11 cellular contexts compared by ENCODE assay signal in genomic region chr6:52546192-52546591, GRCh38. TPM values are rescaled to one million over a fixed set of nuclear protein-coding genes. Genes with fewer than 3 reads are reported as not detected.
DNase-seq lines count a peak whose midpoint lies in the region; ATAC-seq, FAIRE-seq and TF ChIP-seq lines count a peak whose summit lies in the region.
"Had no signal": no experiment of that assay in that cellular context is flagged by ENCODE, and none has a peak within 500 bp of the region (broad histone marks: within the 10 kb centered on the region; RNA-seq: fewer than 3 reads in every experiment).

No MANE protein-coding gene starts in this region.

- no peak overlapping the region for H3K9ac ChIP-seq in BLaER1
- H3K9ac ChIP-seq in Loucy (ENCODE audit: low read depth, low read length, poor library complexity, severe bottlenecking): peak overlapping the region; percentile 17
- no peak overlapping the region for H3K9ac ChIP-seq in colonic mucosa (ENCODE audit: low read depth in 2 of 2, low read length in 2 of 2)

- H3K27me3 ChIP-seq in BLaER1 (no peaks in the 10 kb centered on the region), Loucy (ENCODE audit: insufficient read depth, low read length, poor library complexity, severe bottlenecking) (no peaks in the 10 kb centered on the region), HAP-1 (ENCODE audit: low read depth) (no peaks in the 10 kb centered on the region), colonic mucosa (no peaks in the 10 kb centered on the region), SJCRH30 (no peaks in the 10 kb centered on the region)

- H3K9me3 ChIP-seq in BLaER1: no peaks in the 10 kb centered on the region
- no peaks in the 10 kb centered on the region for H3K9me3 ChIP-seq in Loucy (ENCODE audit: insufficient read depth, low read depth, low read length)
- no peaks in the 10 kb centered on the region for H3K9me3 ChIP-seq in HAP-1
- no peaks in the 10 kb centered on the region for H3K9me3 ChIP-seq in colonic mucosa
- no peaks in the 10 kb centered on the region for H3K9me3 ChIP-seq in SJCRH30 (replicated peaks)

- H2AFZ ChIP-seq in Loucy (ENCODE audit: low read length): no peak overlapping the region

- FAIRE-seq in GM19239 (lab: Jason Lieb, UNC): peak; percentile 31
- FAIRE-seq: G401.6 had no signal

- peaks cover 93% of the 10 kb centered on the region for H3K4me1 ChIP-seq in BLaER1
- peaks cover 93% of the 10 kb centered on the region for H3K4me1 ChIP-seq in Loucy (ENCODE audit: insufficient read depth, low read length, poor library complexity, severe bottlenecking)
- no peaks in the 10 kb centered on the region for H3K4me1 ChIP-seq in HAP-1
- H3K4me1 ChIP-seq in colonic mucosa: peaks cover 25% of the 10 kb centered on the region
- peaks cover 66% of the 10 kb centered on the region for H3K4me1 ChIP-seq in SJCRH30

- H3K36me3 ChIP-seq in BLaER1 (peaks cover 49% of the 10 kb centered on the region), Loucy (ENCODE audit: insufficient read depth, low read length) (peaks cover 21% of the 10 kb centered on the region; the same call in 1 of the 2 replicates), HAP-1 (replicated peaks) (no peaks in the 10 kb centered on the region), colonic mucosa (no peaks in the 10 kb centered on the region), SJCRH30 (peaks cover 8% of the 10 kb centered on the region; the same call in 1 of the 2 replicates)

- no peaks in the 10 kb centered on the region for H3K9me2 ChIP-seq in Loucy (replicated peaks; ENCODE audit: low read depth, low read length)

- in situ Hi-C loops in HAP-1 (cut with MboI; ENCODE audit: low sequenced_read_pairs): no loop called here

- no peak for TF ChIP-seq CTCF in Loucy (conservative IDR thresholded peaks at IDR 0.05; ENCODE audit: low read length)
- TF ChIP-seq CTCF in colonic mucosa (IDR thresholded peaks at IDR 0.05): no peak

- H3K4me3 ChIP-seq in BLaER1: no peak overlapping the region
- no peak overlapping the region for H3K4me3 ChIP-seq in Loucy (ENCODE audit: low read length, poor library complexity, severe bottlenecking)
- no peak overlapping the region for H3K4me3 ChIP-seq in HAP-1
- no peak overlapping the region for H3K4me3 ChIP-seq in colonic mucosa
- no peak overlapping the region for H3K4me3 ChIP-seq in SJCRH30

- peak overlapping the region; percentile 62 for H3K4me2 ChIP-seq in BLaER1
- no peak overlapping the region for H3K4me2 ChIP-seq in Loucy (ENCODE audit: low read depth, low read length, poor library complexity, severe bottlenecking)

- H4K20me1 ChIP-seq in BLaER1 (peaks cover 70% of the 10 kb centered on the region), Loucy (ENCODE audit: insufficient read depth, low read length, poor library complexity, severe bottlenecking) (peaks cover 13% of the 10 kb centered on the region)

- intact Hi-C loops in colonic mucosa (cut with DNase I): no loop called here

- peaks cover 93% of the 10 kb centered on the region for H3K79me2 ChIP-seq in Loucy (ENCODE audit: insufficient read depth, low read length)

- peak; percentile 53 for ATAC-seq in HG02759 (IDR thresholded peaks at IDR 0.05; ENCODE audit: unreplicated experiment)
- no peak for ATAC-seq in HG03439 (IDR thresholded peaks at IDR 0.05; ENCODE audit: unreplicated experiment)

- DNase-seq in GM19239 (ENCODE audit: insufficient read length, low spot score): no peak
- no peak for DNase-seq in HAP-1 (ENCODE audit: low spot score in 2 of 2)
- DNase-seq in colonic mucosa: no peak
- no peak for DNase-seq in SJCRH30
- DNase-seq: aorta, immature natural killer cell had no signal

- H3F3A ChIP-seq in Loucy (ENCODE audit: low read depth): 0 out of 2 replicates have a peak, but pooled peaks cover 7% of the 10 kb centered on the region

- H3K27ac ChIP-seq in BLaER1 (peak overlapping the region; percentile 42; the same call in 1 of the 2 replicates), colonic mucosa (no peak overlapping the region), SJCRH30 (no peak overlapping the region)

RNA-seq across cellular contexts. Expression of gene TRAM2, which starts 30.7 kb away (rescaled TPM):
- 10 to 100 TPM; 19.1 to 21.2 TPM for total RNA-seq in colonic mucosa
- total RNA-seq in SJCRH30 (2014; rRNA removed; shearing (Covaris generic)): 28.4 and 28.8 TPM in 2 replicates
